ENCODE assay signal across 1 cellular context in genomic region chr2:220422676-220423075, GRCh38.
TF ChIP-seq lines count a peak whose summit lies in the region.

No MANE protein-coding gene starts in this region.

TF ChIP-seq in HepG2, 621 proteins besides CTCF, POLR2A, EP300 and RAD21:
- TF ChIP-seq ZBTB4 (CRISPR knock-in tag; IDR thresholded peaks at IDR 0.05; ENCODE audit: borderline replicate concordance): no peak
- peak; percentile 78 for TF ChIP-seq CREB1 (IDR thresholded peaks at IDR 0.05)
- TF ChIP-seq CREB1 (CRISPR knock-in tag; IDR thresholded peaks at IDR 0.05): no peak
- no peak for TF ChIP-seq TEAD3 (CRISPR knock-in tag; optimal IDR thresholded peaks at IDR 0.05; ENCODE audit: borderline replicate concordance)
TF ChIP-seq in HepG2: peak in this region for 1.
